15 cellular contexts compared by ENCODE assay signal in the genomic region with DNA sequence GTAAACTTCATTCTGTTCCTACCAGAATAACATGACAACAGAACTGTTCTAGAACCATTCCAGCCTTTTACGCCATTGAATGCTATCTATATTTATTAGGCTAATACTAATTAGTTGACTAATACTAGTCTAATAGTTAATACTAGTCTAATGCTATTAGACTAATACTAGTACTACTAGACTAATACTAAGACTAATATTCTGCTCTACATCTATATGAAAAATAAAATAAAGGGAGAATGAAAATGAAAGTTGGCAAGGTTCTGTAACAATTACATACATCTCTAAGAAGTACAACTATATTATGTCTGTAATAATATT. TPM values are rescaled to one million over a fixed set of nuclear protein-coding genes. Genes with fewer than 3 reads are reported as not detected.
DNase-seq lines count a peak whose midpoint lies in the region; ATAC-seq, FAIRE-seq and TF ChIP-seq lines count a peak whose summit lies in the region.
"Had no signal": no experiment of that assay in that cellular context is flagged by ENCODE, and none has a peak within 500 bp of the region (broad histone marks: within the 10 kb centered on the region; RNA-seq: fewer than 3 reads in every experiment).

No MANE protein-coding gene starts in this region.

- H3K4me3 ChIP-seq in HEK293 (ENCODE audit: low read depth, low read length) (no peak overlapping the region), K562 (no peak overlapping the region), kidney (ENCODE audit: low read length in 2 of 2) (no peak overlapping the region), Caco-2 (ENCODE audit: low read depth, low read length) (no peak overlapping the region)
- H3K4me3 ChIP-seq: BLaER1, GM12878 had no signal

- in situ Hi-C loops in K562 (cut with MboI), result loop anchor here (10.0 kb wide), 1 partner anchor 281 kb away; no protein-coding TSS in a partner anchor

- WGBS in K562 (ENCODE audit: insufficient coverage, low coverage, missing lambda C conversion rate), result 92% methylated on average over 1 of the region's 1 CpG

- no peaks in the 10 kb centered on the region for H3K4me1 Mint-ChIP-seq in Caco-2 (ENCODE audit: low read depth, unreplicated experiment)
- peaks cover 19% of the 10 kb centered on the region for H3K4me1 Mint-ChIP-seq in activated CD4-positive, alpha-beta memory T cell treated with anti-CD3 and anti-CD28 coated beads, Interleukin-2, amount 10 ng/mL, durations not matched to agents 7 days and 5 days

- H3K27ac Mint-ChIP-seq in Caco-2 (ENCODE audit: unreplicated experiment), result no peak overlapping the region
- H3K27ac Mint-ChIP-seq in activated CD4-positive, alpha-beta memory T cell treated with anti-CD3 and anti-CD28 coated beads, Interleukin-2, amount 10 ng/mL, durations not matched to agents 7 days and 5 days, result no peak overlapping the region
- H3K27ac Mint-ChIP-seq: CD14-positive monocyte; CD4-positive, alpha-beta memory T cell; CD4-positive, CD25-positive, alpha-beta regulatory T cell; CD8-positive, alpha-beta memory T cell had no signal

- H3K36me3 Mint-ChIP-seq in Caco-2 (ENCODE audit: insufficient read depth, unreplicated experiment), result no peaks in the 10 kb centered on the region
- H3K36me3 Mint-ChIP-seq in activated CD4-positive, alpha-beta memory T cell treated with anti-CD3 and anti-CD28 coated beads, Interleukin-2, amount 10 ng/mL, durations not matched to agents 7 days and 5 days (ENCODE audit: low read depth), result peaks cover 6% of the 10 kb centered on the region
- H3K36me3 Mint-ChIP-seq: CD14-positive monocyte had no signal

- no peak for TF ChIP-seq RAD21 in K562 (CRISPR knock-in tag; conservative IDR thresholded peaks at IDR 0.05 in 1 of 2, IDR thresholded peaks at IDR 0.05 in 1 of 2)

- no peaks in the 10 kb centered on the region for H3K79me2 ChIP-seq in K562 (ENCODE audit: control insufficient read depth, insufficient read depth, low read length)

- H3K9me1 ChIP-seq in K562 (ENCODE audit: control insufficient read depth, insufficient read depth, low read length), result no peaks in the 10 kb centered on the region

- CTCF ChIA-PET in HEK293 (lab: Yijun Ruan, JAX) (interaction anchor here (0.6 to 6.9 kb wide), 34 partner anchors 9 to 510 kb away, joined by 3 to 72 read pairs (median 4); no protein-coding TSS in a partner anchor), K562 (lab: Yijun Ruan, JAX; ENCODE audit: low intra/inter-chr PET ratio) (interaction anchor here (1.2 to 2.4 kb wide), 3 partner anchors 40 to 279 kb away, joined by 3 to 26 read pairs (median 11); no protein-coding TSS in a partner anchor), Caco-2 (lab: Charles Lee) (interaction anchor here (0.6 to 1.0 kb wide), 3 partner anchors 31 to 288 kb away, joined by 3 to 4 read pairs (median 3); no protein-coding TSS in a partner anchor)
- CTCF ChIA-PET in activated CD4-positive, alpha-beta memory T cell treated with anti-CD3 and anti-CD28 coated beads, Interleukin-2, amount 10 ng/mL, durations not matched to agents 7 days and 5 days (lab: Charles Lee), result interaction anchor here (0.7 to 5.7 kb wide), 18 partner anchors 16 to 505 kb away, joined by 3 to 69 read pairs (median 4); no protein-coding TSS in a partner anchor

- no peaks in the 10 kb centered on the region for H3K27me3 Mint-ChIP-seq in Caco-2 (ENCODE audit: insufficient read depth, unreplicated experiment)
- H3K27me3 Mint-ChIP-seq in activated CD4-positive, alpha-beta memory T cell treated with anti-CD3 and anti-CD28 coated beads, Interleukin-2, amount 10 ng/mL, durations not matched to agents 7 days and 5 days, result no peaks in the 10 kb centered on the region

- no peak overlapping the region for H3K27ac ChIP-seq in HEK293 (ENCODE audit: extremely low read depth, low read depth, low read length)
- no peak overlapping the region for H3K27ac ChIP-seq in K562 (ENCODE audit: extremely low read depth, low read depth, low read length)
- H3K27ac ChIP-seq in kidney (ENCODE audit: low read depth in 2 of 2, low read length in 2 of 2), result no peak overlapping the region
- H3K27ac ChIP-seq: BLaER1 had no signal

- H4K20me1 ChIP-seq in K562 (replicated peaks; ENCODE audit: control insufficient read depth, insufficient read depth, low read length), result no peaks in the 10 kb centered on the region
- H4K20me1 ChIP-seq: BLaER1 had no signal

- H3K4me3 Mint-ChIP-seq in Caco-2 (ENCODE audit: unreplicated experiment), result no peak overlapping the region
- no peak overlapping the region for H3K4me3 Mint-ChIP-seq in activated CD4-positive, alpha-beta memory T cell treated with anti-CD3 and anti-CD28 coated beads, Interleukin-2, amount 10 ng/mL, durations not matched to agents 7 days and 5 days
- H3K4me3 Mint-ChIP-seq: CD14-positive monocyte; CD4-positive, alpha-beta memory T cell; CD4-positive, CD25-positive, alpha-beta regulatory T cell; CD8-positive, alpha-beta memory T cell had no signal

- no peak for TF ChIP-seq EP300 in K562 (IDR thresholded peaks at IDR 0.05; ENCODE audit: low read length)

- BruUV-seq in K562 (replicated peaks; lab: Mats Ljungman, UMichigan) (no TSS peak), Caco-2 (replicated peaks; lab: Mats Ljungman, UMichigan) (no TSS peak)

- no peaks in the 10 kb centered on the region for H3K9me3 Mint-ChIP-seq in Caco-2 (ENCODE audit: unreplicated experiment)
- peaks cover 14% of the 10 kb centered on the region for H3K9me3 Mint-ChIP-seq in activated CD4-positive, alpha-beta memory T cell treated with anti-CD3 and anti-CD28 coated beads, Interleukin-2, amount 10 ng/mL, durations not matched to agents 7 days and 5 days

- H3K9me3 ChIP-seq in HEK293 (ENCODE audit: control insufficient read depth, insufficient read depth, low read depth, low read length) (no peaks in the 10 kb centered on the region), K562 (replicated peaks; ENCODE audit: control insufficient read depth, insufficient read depth, low read depth, low read length) (no peaks in the 10 kb centered on the region), kidney (ENCODE audit: control insufficient read depth in 1 of 2, low read length in 2 of 2) (no peaks in the 10 kb centered on the region), Caco-2 (no peaks in the 10 kb centered on the region)
- H3K9me3 ChIP-seq: BE2C had no signal

- ATAC-seq in K562 (no peak), GM18861 (IDR thresholded peaks at IDR 0.05; ENCODE audit: unreplicated experiment) (no peak)

- intact Hi-C loops in K562 (cut with micrococcal nuclease), result loop anchor here (1.0 to 10.0 kb wide), 6 partner anchors 67 to 501 kb away; no protein-coding TSS in a partner anchor
- intact Hi-C loops in kidney (cut with DNase I), result no loop called here
- intact Hi-C loops in Caco-2 (cut with micrococcal nuclease; ENCODE audit: unreplicated experiment), result loop anchor here (1.0 to 5.0 kb wide), 3 partner anchors 116 to 280 kb away; no protein-coding TSS in a partner anchor

- TF ChIP-seq CTCF in HEK293 (tag by site-specific recombination; IDR thresholded peaks at IDR 0.05) (no peak), K562 (IDR thresholded peaks at IDR 0.05 in 2 of 3, conservative IDR thresholded peaks at IDR 0.05 in 1 of 3; ENCODE audit: insufficient read depth in 2 of 3, low read depth in 1 of 3, low read length in 3 of 3) (no peak), kidney (IDR thresholded peaks at IDR 0.05; ENCODE audit: borderline replicate concordance, extremely low read depth, insufficient read depth) (no peak), Caco-2 (IDR thresholded peaks at IDR 0.05; ENCODE audit: insufficient read depth in 1 of 2, low read depth in 1 of 2, low read length in 1 of 2, severe bottlenecking in 1 of 2, unreplicated experiment in 1 of 2) (no peak)

- no peak overlapping the region for H2AFZ ChIP-seq in K562 (ENCODE audit: low read depth, low read length)

- H3K36me3 ChIP-seq in HEK293 (ENCODE audit: control insufficient read depth in 2 of 2, insufficient read depth in 1 of 2, low read length in 2 of 2), result no peaks in the 10 kb centered on the region
- H3K36me3 ChIP-seq in K562 (ENCODE audit: control insufficient read depth, insufficient read depth, low read length), result no peaks in the 10 kb centered on the region
- H3K36me3 ChIP-seq in kidney (ENCODE audit: control insufficient read depth in 1 of 2, insufficient read depth in 2 of 2, low read length in 2 of 2), result no peaks in the 10 kb centered on the region
- no peaks in the 10 kb centered on the region for H3K36me3 ChIP-seq in Caco-2 (ENCODE audit: control insufficient read depth, insufficient read depth, low read length)
- H3K36me3 ChIP-seq: BE2C, BLaER1 had no signal

- H3K27me3 ChIP-seq in K562 (ENCODE audit: control insufficient read depth in 2 of 2, insufficient read depth in 2 of 2, low read length in 2 of 2) (no peaks in the 10 kb centered on the region; a peak in 1 of 5 replicates), Caco-2 (replicated peaks; ENCODE audit: control insufficient read depth, insufficient read depth, low read length) (no peaks in the 10 kb centered on the region)
- H3K27me3 ChIP-seq: BE2C, BLaER1 had no signal

- no peaks in the 10 kb centered on the region for H3K4me1 ChIP-seq in HEK293 (ENCODE audit: control insufficient read depth, insufficient read depth, low read length)
- no peaks in the 10 kb centered on the region for H3K4me1 ChIP-seq in K562 (replicated peaks in 1 of 2; ENCODE audit: control insufficient read depth in 2 of 2, insufficient read depth in 2 of 2, low read length in 2 of 2)
- no peaks in the 10 kb centered on the region for H3K4me1 ChIP-seq in kidney (ENCODE audit: control insufficient read depth in 1 of 2, insufficient read depth in 1 of 2, low read depth in 1 of 2, low read length in 2 of 2)
- H3K4me1 ChIP-seq in Caco-2, result no peaks in the 10 kb centered on the region
- H3K4me1 ChIP-seq: BE2C had no signal

- DNase-seq in K562 (ENCODE audit: extremely low read depth in 1 of 4, low spot score in 3 of 4) (no peak), kidney (no peak), Caco-2 (no peak), cerebellar nuclear complex (lab: John Stamatoyannopoulos, UW) (no peak)
- DNase-seq in activated CD4-positive, alpha-beta memory T cell treated with anti-CD3 and anti-CD28 coated beads, Interleukin-2, amount 10 ng/mL, durations not matched to agents 7 days and 5 days, result no peak
- DNase-seq: 8988T had no signal

- no peak for TF ChIP-seq POLR2A in K562 (conservative IDR thresholded peaks at IDR 0.05)

- H3K9ac ChIP-seq in K562 (ENCODE audit: insufficient read depth in 1 of 2, low read depth in 2 of 2, low read length in 2 of 2), result no peak overlapping the region
- H3K9ac ChIP-seq in kidney (ENCODE audit: low read length in 2 of 2), result no peak overlapping the region
- H3K9ac ChIP-seq: BLaER1 had no signal

- no peak overlapping the region for H3K4me2 ChIP-seq in K562 (ENCODE audit: insufficient read depth, low read length)
- H3K4me2 ChIP-seq: BLaER1 had no signal

- POLR2A ChIA-PET in HEK293 (lab: Yijun Ruan, JAX), result no interaction called here
- POLR2A ChIA-PET in K562 (lab: Yijun Ruan, JAX), result no interaction called here
- POLR2A ChIA-PET in Caco-2 (lab: Charles Lee), result no interaction called here
- POLR2A ChIA-PET in activated CD4-positive, alpha-beta memory T cell treated with anti-CD3 and anti-CD28 coated beads, Interleukin-2, amount 10 ng/mL, durations not matched to agents 7 days and 5 days (lab: Charles Lee), result interaction anchor here (0.8 to 1.0 kb wide), 2 partner anchors 273 to 279 kb away, joined by 3 to 4 read pairs; no protein-coding TSS in a partner anchor

- no peak for FAIRE-seq in K562 (lab: Jason Lieb, UNC)
- FAIRE-seq in kidney (lab: Jason Lieb, UNC), result peak; percentile 8

RNA-seq across cellular contexts. Expression of a gene that starts 40.9 kb away (rescaled TPM):
- 81.4 and 138 TPM in 2 replicates for total RNA-seq in K562 (2011; cell fraction: chromatin; rRNA removed; ENCODE audit: low replicate concordance)
- 30.5 and 31.5 TPM in 2 replicates for total RNA-seq in K562 (2011; cell fraction: nucleolus; rRNA removed)
- total RNA-seq in K562 (2011; cell fraction: nucleoplasm; rRNA removed), result 59.8 and 105 TPM in 2 replicates
- total RNA-seq in K562 (2014; rRNA removed), result 9.2 and 9.7 TPM in 2 replicates
- 17.1 and 21.9 TPM in 2 replicates for total RNA-seq in K562 (2014; rRNA removed; fragmentation: Illumina TruSeq; extraction: Trizol)
- total RNA-seq in K562 (2015; rRNA removed; fragmentation: Illumina TruSeq; extraction: Trizol), result 13.5 and 14.4 TPM in 2 replicates
- total RNA-seq in K562 (2021), result 20.3 and 25.7 TPM in 2 replicates
- 42.3 and 43.7 TPM in 2 replicates for polyA plus RNA-seq in K562 (2011; rRNA removed)
- 41.1 and 45.8 TPM in 2 replicates for polyA plus RNA-seq in K562 (2011; cell fraction: cytosol; rRNA removed)
- polyA plus RNA-seq in K562 (2011; cell fraction: nucleus; rRNA removed), result 32.4 and 41.6 TPM in 2 replicates
- 9.3 and 9.9 TPM in 2 replicates for polyA plus RNA-seq in K562 (2012)
- polyA plus RNA-seq in K562 (2014; fragmentation: Illumina TruSeq; extraction: Trizol), result 15.8 and 16.0 TPM in 2 replicates
- polyA plus RNA-seq in K562 (2014; fragmentation: Nextera tagmentation; extraction: Ambion mirVana), result 1 to 10 TPM; 4.3 to 5.7 TPM
- polyA plus RNA-seq in K562 (2014; rRNA removed), result 10.5 and 12.3 TPM in 2 replicates
- 79.3 and 80.5 TPM in 2 replicates for polyA minus RNA-seq in K562 (2011; rRNA and poly(A)+ RNA removed)
- polyA minus RNA-seq in K562 (2011; cell fraction: cytosol; rRNA and poly(A)+ RNA removed), result 32.1 and 35.7 TPM in 2 replicates
- 33.3 and 46.1 TPM in 2 replicates for polyA minus RNA-seq in K562 (2011; cell fraction: nucleus; rRNA and poly(A)+ RNA removed)
- 15.1 TPM for total RNA-seq in kidney
- 2.4 TPM for polyA plus RNA-seq in kidney (ENCODE audit: insufficient read depth, low read depth, low replicate concordance)
- total RNA-seq in Caco-2 (2022), result 8.4 and 10.8 TPM in 2 replicates
- 10 to 100 TPM; 21.3 to 21.7 TPM for total RNA-seq in activated CD4-positive, alpha-beta memory T cell treated with anti-CD3 and anti-CD28 coated beads, Interleukin-2, amount 10 ng/mL, durations not matched to agents 7 days and 5 days
